In the genomic region with DNA sequence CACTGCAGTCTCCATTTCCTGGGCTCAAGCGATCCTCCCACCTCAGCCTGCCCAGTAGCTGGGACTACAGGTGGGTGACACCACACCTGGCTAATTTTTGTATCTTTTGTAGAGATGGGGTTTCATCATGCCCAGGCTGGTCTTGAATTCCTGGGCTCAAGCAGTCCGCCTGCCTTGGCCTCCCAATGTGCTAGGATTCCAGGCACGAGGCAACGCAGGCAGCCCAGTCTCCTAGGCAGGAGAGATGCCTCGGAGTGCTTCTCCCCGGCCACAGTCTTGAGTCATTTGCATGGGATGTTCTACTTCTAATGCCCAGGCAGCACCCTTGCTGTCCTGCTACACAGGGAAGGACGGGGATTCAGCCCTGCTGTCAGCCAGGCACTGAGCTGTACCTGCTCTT, we compare ENCODE assay signal across 34 cellular contexts.
"Had no signal": no experiment of that assay in that cellular context is flagged by ENCODE, and none has a peak within 500 bp of the region (broad histone marks: within the 10 kb centered on the region; RNA-seq: fewer than 3 reads in every experiment).

No MANE protein-coding gene starts in this region.

- H3K9me3 ChIP-seq: adrenal gland, body of pancreas, breast epithelium had no signal

- H3K36me3 ChIP-seq: breast epithelium had no signal

- H3K9me3 Mint-ChIP-seq: activated B cell treated with CpG ODN at 0.5 μM for 24 hours; activated CD4-positive, alpha-beta memory T cell treated with anti-CD3 and anti-CD28 coated beads, Interleukin-2, amount 10 ng/mL, durations not matched to agents 7 days and 5 days; activated naive CD4-positive, alpha-beta T cell treated with anti-CD3 and anti-CD28 coated beads for 36 hours; activated T-helper 2 cell treated with anti-CD3 and anti-CD28 coated beads, Interferon-gamma antibody, Interleukin-2, Interleukin-4, amounts not matched to agents 10 μg/mL and 5 μg/mL and 100 μg/mL, durations not matched to agents 14 hours and 24 hours and 36 hours had no signal

- H3K4me1 ChIP-seq: adrenal gland, body of pancreas, breast epithelium had no signal

- ATAC-seq: activated CD8-positive, alpha-beta memory T cell treated with anti-CD3 and anti-CD28 coated beads, Interleukin-2, amount 10 ng/mL, durations not matched to agents 7 days and 5 days; activated naive CD4-positive, alpha-beta T cell treated with anti-CD3 and anti-CD28 coated beads, Interleukin-2, amount 50 U/mL, for 72 hours; body of pancreas had no signal

- H3K27ac ChIP-seq: adrenal gland, body of pancreas, breast epithelium, PC-9, VCaP had no signal

- H3K4me3 Mint-ChIP-seq: activated B cell treated with CpG ODN at 0.5 μM for 24 hours; activated CD4-positive, alpha-beta memory T cell treated with anti-CD3 and anti-CD28 coated beads, Interleukin-2, amount 10 ng/mL, durations not matched to agents 7 days and 5 days; activated CD8-positive, alpha-beta memory T cell treated with anti-CD3 and anti-CD28 coated beads, Interleukin-2, amount 10 ng/mL, durations not matched to agents 7 days and 5 days; activated naive CD4-positive, alpha-beta T cell treated with anti-CD3 and anti-CD28 coated beads for 36 hours had no signal

- H3K4me3 ChIP-seq: adrenal gland, body of pancreas, breast epithelium, PC-9 had no signal

- H3K4me2 ChIP-seq: PC-9 had no signal

- DNase-seq: activated B cell treated with CpG ODN at 0.5 μM for 24 hours; activated CD4-positive, alpha-beta memory T cell treated with anti-CD3 and anti-CD28 coated beads, Interleukin-2, amount 10 ng/mL, durations not matched to agents 7 days and 5 days; activated CD4-positive, alpha-beta T cell treated with anti-CD3 and anti-CD28 coated beads for 4 hours; activated CD4-positive, CD25-positive, alpha-beta regulatory T cell treated with anti-CD3 and anti-CD28 coated beads, Interleukin-2, amount 50 U/mL, for 72 hours; activated CD8-positive, alpha-beta memory T cell treated with anti-CD3 and anti-CD28 coated beads for 24 hours; activated CD8-positive, alpha-beta memory T cell treated with anti-CD3 and anti-CD28 coated beads, Interleukin-2, amount 10 ng/mL, durations not matched to agents 7 days and 5 days; activated CD8-positive, alpha-beta memory T cell treated with anti-CD3 and anti-CD28 coated beads, Interleukin-2, amount 50 U/mL, for 48 hours; activated gamma-delta T cell treated with Interleukin-2 at 50 U/mL for 16 hours; activated naive CD4-positive, alpha-beta T cell treated with anti-CD3 and anti-CD28 coated beads for 36 hours; adrenal gland; body of pancreas; NCI-H1092 treated with DMSO at 0.1 percent for 48 hours; NCI-H1417; NCI-H146; NCI-H187; NCI-H2029 treated with DMSO at 0.1 percent for 48 hours; NCI-H2107; NCI-H2171; NCI-H510A; NCI-H526; NCI-H748 treated with DMSO at 0.1 percent for 48 hours; NK-92 treated with Interleukin-12 subunit alpha and Interleukin-12 subunit beta, amount 100 ng/mL, for 24 hours; PC-9; Right ventricle myocardium superior; SW 1271; T-helper 1 cell; T-helper 2 cell; T-helper 9 cell had no signal

- H3K4me1 Mint-ChIP-seq: activated B cell treated with CpG ODN at 0.5 μM for 24 hours; activated CD4-positive, alpha-beta memory T cell treated with anti-CD3 and anti-CD28 coated beads, Interleukin-2, amount 10 ng/mL, durations not matched to agents 7 days and 5 days had no signal

- H3K27ac Mint-ChIP-seq: activated CD4-positive, alpha-beta memory T cell treated with anti-CD3 and anti-CD28 coated beads, Interleukin-2, amount 10 ng/mL, durations not matched to agents 7 days and 5 days; activated CD8-positive, alpha-beta memory T cell treated with anti-CD3 and anti-CD28 coated beads, Interleukin-2, amount 10 ng/mL, durations not matched to agents 7 days and 5 days; activated naive CD4-positive, alpha-beta T cell treated with anti-CD3 and anti-CD28 coated beads for 36 hours; activated T-helper 2 cell treated with anti-CD3 and anti-CD28 coated beads, Interferon-gamma antibody, Interleukin-2, Interleukin-4, amounts not matched to agents 10 μg/mL and 5 μg/mL and 100 μg/mL, durations not matched to agents 14 hours and 24 hours and 36 hours had no signal

- H3K27me3 ChIP-seq: adrenal gland, body of pancreas, breast epithelium had no signal

- FAIRE-seq: astrocyte, RCC 7860 had no signal

- H3K27me3 Mint-ChIP-seq: activated B cell treated with CpG ODN at 0.5 μM for 24 hours; activated CD4-positive, alpha-beta memory T cell treated with anti-CD3 and anti-CD28 coated beads, Interleukin-2, amount 10 ng/mL, durations not matched to agents 7 days and 5 days; activated CD8-positive, alpha-beta memory T cell treated with anti-CD3 and anti-CD28 coated beads, Interleukin-2, amount 10 ng/mL, durations not matched to agents 7 days and 5 days had no signal

- H2AFZ ChIP-seq: PC-9 had no signal
